29 cellular contexts compared by ENCODE assay signal in genomic region chr22:21963790-21964211, GRCh38.
"Had no signal": no experiment of that assay in that cellular context is flagged by ENCODE, and none has a peak within 500 bp of the region (broad histone marks: within the 10 kb centered on the region; RNA-seq: fewer than 3 reads in every experiment).

No MANE protein-coding gene starts in this region.

- H3K4me1 ChIP-seq: left lung, lower lobe of right lung, neural progenitor cell, pancreas, prostate gland, suprapubic skin, tibial artery, upper lobe of right lung, uterus had no signal

- DNase-seq: hypothalamus; immature natural killer cell; kidney; left colon; left lung; lower lobe of right lung; mammary epithelial cell; mesenchymal stem cell; naive thymus-derived CD8-positive, alpha-beta T cell; pancreas; retina; stimulated activated CD4-positive, alpha-beta T cell treated with anti-CD3 and anti-CD28 coated beads, Interleukin-12 subunit alpha, Interleukin-12 subunit beta, amount 100 ng/mL, for 4 hours; stimulated activated CD4-positive, alpha-beta T cell treated with anti-CD3 and anti-CD28 coated beads, Interleukin-15, amount 100 ng/mL, for 24 hours; stimulated activated CD4-positive, alpha-beta T cell treated with anti-CD3 and anti-CD28 coated beads, Interleukin-2, amount 100 ng/mL, for 24 hours; stimulated activated CD4-positive, alpha-beta T cell treated with anti-CD3 and anti-CD28 coated beads, Interleukin-4, amount 100 ng/mL, for 1 hour; stimulated activated naive CD4-positive, alpha-beta T cell; tibial artery; trophoblast cell; upper lobe of right lung; uterus had no signal

- H3K27me3 Mint-ChIP-seq: naive thymus-derived CD8-positive, alpha-beta T cell; stimulated activated naive CD8-positive, alpha-beta T cell treated with anti-CD3 and anti-CD28 coated beads, Interleukin-15, Interleukin-2, amounts not matched to agents 100 ng/mL and 50 ng/mL, for 24 hours had no signal

- H3K4me3 ChIP-seq: left lung, lower lobe of right lung, neural progenitor cell, pancreas, prostate gland, skin epidermis, suprapubic skin, thoracic aorta, tibial artery, upper lobe of right lung, uterus had no signal

- H3K9me3 Mint-ChIP-seq: immature natural killer cell; naive thymus-derived CD8-positive, alpha-beta T cell; nephron; neural progenitor cell; stimulated activated naive CD8-positive, alpha-beta T cell treated with anti-CD3 and anti-CD28 coated beads, Interleukin-15, Interleukin-2, amounts not matched to agents 100 ng/mL and 50 ng/mL, for 24 hours had no signal

- ATAC-seq: left colon; left lung; naive thymus-derived CD8-positive, alpha-beta T cell; pancreas; right cardiac atrium; sciatic nerve; upper lobe of right lung had no signal

- H3K27ac ChIP-seq: left lung, lower lobe of right lung, neural progenitor cell, pancreas, prostate gland, skin epidermis, suprapubic skin, thoracic aorta, tibial artery, upper lobe of right lung, uterus had no signal

- H3K27ac Mint-ChIP-seq: immature natural killer cell; naive thymus-derived CD8-positive, alpha-beta T cell; nephron; neural progenitor cell; stimulated activated naive CD8-positive, alpha-beta T cell treated with anti-CD3 and anti-CD28 coated beads, Interleukin-15, Interleukin-2, amounts not matched to agents 100 ng/mL and 50 ng/mL, for 24 hours had no signal

- H3K36me3 ChIP-seq: neural progenitor cell, uterus had no signal

- H2AFZ ChIP-seq: neural progenitor cell had no signal

- H3K4me3 Mint-ChIP-seq: immature natural killer cell; naive thymus-derived CD8-positive, alpha-beta T cell; nephron; neural progenitor cell; stimulated activated naive CD8-positive, alpha-beta T cell treated with anti-CD3 and anti-CD28 coated beads, Interleukin-15, Interleukin-2, amounts not matched to agents 100 ng/mL and 50 ng/mL, for 24 hours had no signal

- H3K27me3 ChIP-seq: left lung, neural progenitor cell, pancreas, suprapubic skin, tibial artery, upper lobe of right lung, uterus had no signal

- H3K4me2 ChIP-seq: neural progenitor cell had no signal

- H3K9me3 ChIP-seq: left lung, lower lobe of right lung, pancreas, prostate gland, suprapubic skin, thoracic aorta, tibial artery, upper lobe of right lung, uterus had no signal

- H3K9ac ChIP-seq: neural progenitor cell had no signal

- H3K4me1 Mint-ChIP-seq: immature natural killer cell, nephron, neural progenitor cell had no signal
